In genomic region chr9:133458643-133459312, GRCh38 we compare ENCODE assay signal across 8 cellular contexts. TPM values are rescaled to one million over a fixed set of nuclear protein-coding genes. Genes with fewer than 3 reads are reported as not detected.
DNase-seq lines count a peak whose midpoint lies in the region; ATAC-seq and TF ChIP-seq lines count a peak whose summit lies in the region.

No MANE protein-coding gene starts in this region.

- H3K4me1 Mint-ChIP-seq in T-helper 1 cell treated with Interleukin-12 subunit alpha and Interleukin-12 subunit beta and Interleukin-4 antibody, amounts not matched to agents 30 μg/mL and 1 μg/mL, for 36 hours (ENCODE audit: low read depth), result peaks cover 3% of the 10 kb centered on the region

- H3K27me3 Mint-ChIP-seq in T-helper 1 cell treated with Interleukin-12 subunit alpha and Interleukin-12 subunit beta and Interleukin-4 antibody, amounts not matched to agents 30 μg/mL and 1 μg/mL, for 36 hours (ENCODE audit: low read depth), result peaks cover 11% of the 10 kb centered on the region

- H3K9me3 ChIP-seq in left ventricle myocardium inferior (replicated peaks) (no peaks in the 10 kb centered on the region), subcutaneous abdominal adipose tissue (ENCODE audit: control insufficient read depth in 5 of 5, low read length in 5 of 5) (no peaks in the 10 kb centered on the region)

- no peak overlapping the region for H3K27ac Mint-ChIP-seq in T-helper 1 cell treated with Interleukin-12 subunit alpha and Interleukin-12 subunit beta and Interleukin-4 antibody, amounts not matched to agents 30 μg/mL and 1 μg/mL, for 36 hours

- no peaks in the 10 kb centered on the region for H3K36me3 Mint-ChIP-seq in T-helper 1 cell treated with Interleukin-12 subunit alpha and Interleukin-12 subunit beta and Interleukin-4 antibody, amounts not matched to agents 30 μg/mL and 1 μg/mL, for 36 hours (ENCODE audit: low read depth)

- H3K9me3 Mint-ChIP-seq in T-helper 1 cell treated with Interleukin-12 subunit alpha and Interleukin-12 subunit beta and Interleukin-4 antibody, amounts not matched to agents 30 μg/mL and 1 μg/mL, for 36 hours, result no peaks in the 10 kb centered on the region

- peak overlapping the region; percentile 87 for H3K4me3 Mint-ChIP-seq in T-helper 1 cell treated with Interleukin-12 subunit alpha and Interleukin-12 subunit beta and Interleukin-4 antibody, amounts not matched to agents 30 μg/mL and 1 μg/mL, for 36 hours

- TF ChIP-seq CTCF in left ventricle myocardium inferior (IDR thresholded peaks at IDR 0.05; ENCODE audit: borderline replicate concordance), result no peak

- peaks cover 20% of the 10 kb centered on the region for H3K4me1 ChIP-seq in left ventricle myocardium inferior
- peaks cover 0 to 15% (median 12%) of the 10 kb centered on the region in 5 donors for H3K4me1 ChIP-seq in subcutaneous abdominal adipose tissue (ENCODE audit: control insufficient read depth in 5 of 5, insufficient read depth in 5 of 5, low read length in 5 of 5)

- ATAC-seq in HG03460 (IDR thresholded peaks at IDR 0.05; ENCODE audit: unreplicated experiment), result no peak

- DNase-seq in T-helper 1 cell (no peak), SKM-1 (lab: John Stamatoyannopoulos, UW; ENCODE audit: unreplicated experiment) (peak; percentile 27), left ventricle myocardium inferior (no peak), NCI-H2196 treated with DMSO at 0.1 percent for 48 hours (lab: John Stamatoyannopoulos, UW; ENCODE audit: unreplicated experiment) (no peak), globus pallidus (ENCODE audit: low spot score) (no peak)

- H3K4me3 ChIP-seq in left ventricle myocardium inferior (peak overlapping the region; percentile 79), subcutaneous abdominal adipose tissue (ENCODE audit: low read depth in 1 of 5, low read length in 5 of 5) (peak overlapping the region in 4 of 5 donors; percentile 47 to 76 (median 71))

- H3K36me3 ChIP-seq in left ventricle myocardium inferior (no peaks in the 10 kb centered on the region), subcutaneous abdominal adipose tissue (ENCODE audit: control insufficient read depth in 5 of 5, insufficient read depth in 5 of 5, low read length in 5 of 5) (no peaks in the 10 kb centered on the region)

- H3K27me3 ChIP-seq in left ventricle myocardium inferior (ENCODE audit: low read depth), result no peaks in the 10 kb centered on the region
- H3K27me3 ChIP-seq in subcutaneous abdominal adipose tissue (ENCODE audit: control insufficient read depth in 5 of 5, insufficient read depth in 4 of 5, low read length in 5 of 5), result peaks cover 0 to 3% (median 0%) of the 10 kb centered on the region in 5 donors

- intact Hi-C loops in left ventricle myocardium inferior (cut with micrococcal nuclease), result no loop called here

- no peak overlapping the region for H3K9ac ChIP-seq in subcutaneous abdominal adipose tissue (ENCODE audit: low read length in 5 of 5)

- H3K27ac ChIP-seq in left ventricle myocardium inferior (replicated peaks), result peak overlapping the region; percentile 95
- no peak overlapping the region for H3K27ac ChIP-seq in subcutaneous abdominal adipose tissue (ENCODE audit: low read depth, low read length)

RNA-seq across cellular contexts. Expression of gene CACFD1, which starts 1.0 kb away (rescaled TPM):
- 11.5 TPM for total RNA-seq in left ventricle myocardium inferior

RNA-seq across cellular contexts. Expression of gene SLC2A6, which starts 20.1 kb away (rescaled TPM):
- total RNA-seq in left ventricle myocardium inferior, result 2.0 TPM

RNA-seq across cellular contexts. Expression of gene ADAMTS13, which starts 36.6 kb away (rescaled TPM):
- 3.1 TPM for total RNA-seq in left ventricle myocardium inferior

RNA-seq across cellular contexts. Expression of gene REXO4, which starts 41.0 kb away (rescaled TPM):
- total RNA-seq in left ventricle myocardium inferior, result 16.5 TPM
